1 cellular context compared by ENCODE assay signal in genomic region chr20:37381621-37382538, GRCh38.
TF ChIP-seq lines count a peak whose summit lies in the region.

No MANE protein-coding gene starts in this region.

TF ChIP-seq in GM12878, 131 proteins besides CTCF, POLR2A, EP300 and RAD21 (continued from another document):
- TF ChIP-seq YY1 (IDR thresholded peaks at IDR 0.05; ENCODE audit: low read depth, low read length): 0 out of 2 replicates have a peak, but pooled peaks have one; percentile 51
- TF ChIP-seq MEF2B (IDR thresholded peaks at IDR 0.05; ENCODE audit: partially characterized antibody, poor library complexity, severe bottlenecking): peak; percentile 95
- TF ChIP-seq TCF12 (IDR thresholded peaks at IDR 0.05; ENCODE audit: low read depth, low read length): 0 out of 2 replicates have a peak, but pooled peaks have one; percentile 4
TF ChIP-seq in GM12878: peak in this region for 5.
